Comparison of ENCODE assay signal across 25 cellular contexts in the genomic region with DNA sequence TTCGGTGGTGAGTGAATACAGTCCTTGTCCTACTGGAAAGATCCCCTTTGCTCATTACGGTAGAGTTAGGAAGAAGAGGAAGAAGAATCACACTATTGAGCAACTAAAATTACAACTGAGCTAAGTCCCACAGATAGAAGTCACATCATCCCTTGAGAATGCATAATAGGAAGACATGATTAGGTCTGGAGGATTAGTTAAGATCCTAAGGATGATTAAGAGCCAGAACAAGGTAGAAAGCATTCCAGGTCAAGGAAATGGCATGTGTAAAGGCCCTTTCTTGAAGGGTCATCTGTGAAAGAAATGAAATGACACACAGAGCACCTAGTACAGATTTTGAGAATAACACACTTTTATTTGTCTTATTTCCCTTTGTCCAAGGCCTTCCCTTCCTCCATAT.
A peak's percentile ranks its signal among the peaks of the same experiment; 100 is the strongest.
DNase-seq lines count a peak whose midpoint lies in the region; ATAC-seq and TF ChIP-seq lines count a peak whose summit lies in the region.
"Had no signal": no experiment of that assay in that cellular context is flagged by ENCODE, and none has a peak within 500 bp of the region (broad histone marks: within the 10 kb centered on the region; RNA-seq: fewer than 3 reads in every experiment).

No MANE protein-coding gene starts in this region.

- no peak overlapping the region for H3K4me3 ChIP-seq in WERI-Rb-1 (ENCODE audit: low read depth, low read length)
- H3K4me3 ChIP-seq in mesodermal cell (ENCODE audit: extremely low read depth, insufficient read depth, low read length, poor library complexity, severe bottlenecking), result no peak overlapping the region
- no peak overlapping the region for H3K4me3 ChIP-seq in smooth muscle cell
- H3K4me3 ChIP-seq: BLaER1, GM12878 had no signal

- no peaks in the 10 kb centered on the region for H3K36me3 ChIP-seq in WERI-Rb-1
- H3K36me3 ChIP-seq in mesodermal cell (ENCODE audit: control insufficient read depth, insufficient read depth, low read length), result no peaks in the 10 kb centered on the region
- H3K36me3 ChIP-seq in smooth muscle cell (ENCODE audit: low read depth), result no peaks in the 10 kb centered on the region
- H3K36me3 ChIP-seq: BE2C, BLaER1 had no signal

- ATAC-seq in GM18867 (IDR thresholded peaks at IDR 0.05; ENCODE audit: unreplicated experiment), result no peak
- ATAC-seq in GM21381 (IDR thresholded peaks at IDR 0.05; ENCODE audit: unreplicated experiment), result no peak
- ATAC-seq: GM12878 had no signal

- DNase-seq in WERI-Rb-1 (no peak), kidney tubule cell (ENCODE audit: low spot score) (peak; percentile 24), smooth muscle cell (lab: John Stamatoyannopoulos, UW; ENCODE audit: unreplicated experiment) (no peak), superior temporal gyrus (ENCODE audit: extremely low spot score) (no peak), SIG-M5 treated with dmso at 0.1 percent for 504 hours (lab: John Stamatoyannopoulos, UW; ENCODE audit: unreplicated experiment) (no peak)
- DNase-seq: 8988T; ACHN; BE2C; C1 segment of cervical spinal cord; CD4-positive, alpha-beta memory T cell; CD4-positive, CD25-positive, alpha-beta regulatory T cell; CD8-positive, alpha-beta memory T cell; COR-L47; DMS 273 treated with DMSO at 0.1 percent for 48 hours; DMS153; DMS53; DMS79; DND-41; EL; GDM1 had no signal

- TF ChIP-seq CTCF in WERI-Rb-1 (IDR thresholded peaks at IDR 0.05; ENCODE audit: low read depth, low read length) (no peak), smooth muscle cell (IDR thresholded peaks at IDR 0.05; ENCODE audit: borderline replicate concordance, insufficient read depth, poor library complexity, severe bottlenecking) (no peak)

- H3K4me2 ChIP-seq in smooth muscle cell, result peak overlapping the region; percentile 20
- H3K4me2 ChIP-seq: BLaER1 had no signal

- 100% methylated on average over 1 of the region's 2 CpGs; no CpG with 5 or more reads in 1 of the 2 experiments for WGBS in mesodermal cell (ENCODE audit: insufficient coverage in 2 of 2), 2 experiments
- 53% methylated on average over 2 of the region's 2 CpGs for WGBS in smooth muscle cell (ENCODE audit: low lambda C conversion rate)

- peak overlapping the region; percentile 29; the same call in 1 of the 2 replicates for H3K27ac ChIP-seq in WERI-Rb-1
- peak overlapping the region; percentile 85 for H3K27ac ChIP-seq in mesodermal cell (ENCODE audit: low read depth, low read length, severe bottlenecking)
- peak overlapping the region; percentile 33 for H3K27ac ChIP-seq in smooth muscle cell (ENCODE audit: low read depth)
- H3K27ac ChIP-seq: BLaER1 had no signal

- no peaks in the 10 kb centered on the region for H3F3A ChIP-seq in smooth muscle cell (ENCODE audit: low read depth)

- H2AFZ ChIP-seq in smooth muscle cell (ENCODE audit: low read depth), result no peak overlapping the region

- H3K4me1 ChIP-seq in mesodermal cell (ENCODE audit: control insufficient read depth, insufficient read depth, low read length, poor library complexity, severe bottlenecking) (peaks cover 34% of the 10 kb centered on the region), smooth muscle cell (ENCODE audit: low read depth) (peaks cover 7% of the 10 kb centered on the region)
- H3K4me1 ChIP-seq: BE2C had no signal

- no peaks in the 10 kb centered on the region for H3K9me3 ChIP-seq in WERI-Rb-1 (ENCODE audit: severe bottlenecking)
- H3K9me3 ChIP-seq in mesodermal cell (ENCODE audit: control insufficient read depth, low read length), result no peaks in the 10 kb centered on the region
- H3K9me3 ChIP-seq in smooth muscle cell (replicated peaks; ENCODE audit: low read depth), result no peaks in the 10 kb centered on the region
- H3K9me3 ChIP-seq: BE2C, BLaER1 had no signal

- H4K20me1 ChIP-seq in smooth muscle cell (ENCODE audit: low read depth), result no peaks in the 10 kb centered on the region
- H4K20me1 ChIP-seq: BLaER1 had no signal

- no peaks in the 10 kb centered on the region for H3K27me3 ChIP-seq in WERI-Rb-1 (ENCODE audit: insufficient read depth, low read depth, severe bottlenecking)
- H3K27me3 ChIP-seq in smooth muscle cell (ENCODE audit: low read depth), result no peaks in the 10 kb centered on the region
- H3K27me3 ChIP-seq: BE2C, BLaER1 had no signal

- H3K9ac ChIP-seq in smooth muscle cell (ENCODE audit: low read depth), result no peak overlapping the region
- H3K9ac ChIP-seq: BLaER1 had no signal

- no peaks in the 10 kb centered on the region for H3K79me2 ChIP-seq in smooth muscle cell (ENCODE audit: low read depth)

Comparison
In these comparisons a context has a peak if more than half of its experiments do, and no peak if none do; other contexts are left out.
1. H3K27ac ChIP-seq: peak in every context shown above with its lines; median percentile 85 in mesodermal cell; 33 in smooth muscle cell; 29 in WERI-Rb-1.